Comparison of ENCODE assay signal across 17 cellular contexts in the genomic region with DNA sequence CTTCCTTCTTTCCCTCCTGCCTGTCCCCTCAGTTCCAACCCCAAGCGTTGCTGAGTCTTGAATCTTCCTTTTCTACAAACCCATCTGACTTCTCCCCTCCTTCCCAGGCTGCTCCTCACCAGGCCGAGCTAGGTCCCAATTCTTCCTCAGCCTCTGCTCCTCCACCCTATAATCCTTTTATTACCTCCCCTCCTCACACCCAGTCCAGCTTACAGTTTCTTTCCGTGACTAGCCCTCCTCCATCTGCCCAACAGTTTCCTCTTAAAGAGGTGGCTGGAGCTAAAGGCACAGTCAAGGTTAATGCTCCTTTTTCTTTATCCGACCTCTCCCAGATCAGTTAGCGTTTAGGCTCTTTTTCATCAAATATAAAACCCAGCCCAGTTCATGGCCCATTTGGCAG. TPM values are rescaled to one million over a fixed set of nuclear protein-coding genes. Genes with fewer than 3 reads are reported as not detected.
"Had no signal": no experiment of that assay in that cellular context is flagged by ENCODE, and none has a peak within 500 bp of the region (broad histone marks: within the 10 kb centered on the region; RNA-seq: fewer than 3 reads in every experiment).

No MANE protein-coding gene starts in this region.

RNA-seq across cellular contexts. Expression of gene FUT3, which starts 2.6 kb away (rescaled TPM):
- total RNA-seq: hepatocyte, left ventricle myocardium inferior, natural killer cell, occipital lobe, osteocyte, posterior vena cava, right atrium auricular region, skeletal muscle tissue had no signal

RNA-seq across cellular contexts. Expression of gene FUT6, which starts 9.1 kb away (rescaled TPM):
- total RNA-seq: left ventricle myocardium inferior, mesothelial cell of epicardium, mononuclear cell, occipital lobe, osteocyte, posterior vena cava, psoas muscle, right atrium auricular region, skeletal muscle tissue, thyroid gland had no signal

RNA-seq across cellular contexts. Expression of gene FUT5, which starts 21.7 kb away (rescaled TPM):
- total RNA-seq: hepatocyte, kidney epithelial cell, left ventricle myocardium inferior, lower leg skin, lung, occipital lobe, osteocyte, posterior vena cava, psoas muscle, renal cortical epithelial cell, right atrium auricular region, skeletal muscle tissue, thyroid gland, upper lobe of right lung had no signal

RNA-seq across cellular contexts. Expression of gene NRTN, which starts 43.8 kb away (rescaled TPM):
- total RNA-seq: occipital lobe, psoas muscle, skeletal muscle tissue had no signal
